Comparison of ENCODE assay signal across 16 cellular contexts in genomic region chr17:19414396-19415280, GRCh38. TPM values are rescaled to one million over a fixed set of nuclear protein-coding genes. Genes with fewer than 3 reads are reported as not detected.
A peak's percentile ranks its signal among the peaks of the same experiment; 100 is the strongest.
DNase-seq lines count a peak whose midpoint lies in the region; ATAC-seq, FAIRE-seq and TF ChIP-seq lines count a peak whose summit lies in the region.
"Had no signal": no experiment of that assay in that cellular context is flagged by ENCODE, and none has a peak within 500 bp of the region (broad histone marks: within the 10 kb centered on the region; RNA-seq: fewer than 3 reads in every experiment).

No MANE protein-coding gene starts in this region.

- H3K4me3 ChIP-seq in mesendoderm (ENCODE audit: low read length), result no peak overlapping the region
- H3K4me3 ChIP-seq in mammary epithelial cell (replicated peaks in 1 of 3; ENCODE audit: insufficient read depth in 1 of 3, low read depth in 2 of 3, low read length in 3 of 3), result no peak overlapping the region
- H3K4me3 ChIP-seq: BLaER1 treated with 17β-estradiol and CSF1 and Interleukin-3, amounts not matched to agents 10 nM and 100 nM had no signal

- DNase-seq in G401 (ENCODE audit: low spot score) (peak; percentile 55), HTR-8/SVneo (ENCODE audit: insufficient read length, low spot score) (no peak), mesendoderm (no peak), mammary epithelial cell (no peak), DMS114 treated with DMSO at 0.1 percent for 48 hours (lab: John Stamatoyannopoulos, UW; ENCODE audit: unreplicated experiment) (no peak), HT-29 (ENCODE audit: low spot score) (no peak)
- DNase-seq: 8988T; Calu3; CD4-positive, CD25-positive, alpha-beta regulatory T cell; DMS 273 treated with DMSO at 0.1 percent for 48 hours; DMS79 had no signal

- no peak overlapping the region for H4K8ac ChIP-seq in mesendoderm (ENCODE audit: low read depth, low read length)

- H3K4me1 ChIP-seq in mesendoderm (ENCODE audit: control insufficient read depth, low read depth, low read length) (peaks cover 3% of the 10 kb centered on the region), mammary epithelial cell (ENCODE audit: insufficient read depth, low read length) (peaks cover 7% of the 10 kb centered on the region)
- H3K4me1 ChIP-seq: BLaER1 treated with 17β-estradiol and CSF1 and Interleukin-3, amounts not matched to agents 10 nM and 100 nM had no signal

- no peak overlapping the region for H3K9ac ChIP-seq in mesendoderm (ENCODE audit: low read length)
- no peak overlapping the region for H3K9ac ChIP-seq in mammary epithelial cell (ENCODE audit: insufficient read depth, low read length)
- H3K9ac ChIP-seq: BLaER1 treated with 17β-estradiol and CSF1 and Interleukin-3, amounts not matched to agents 10 nM and 100 nM had no signal

- WGBS in mesendoderm (ENCODE audit: extremely low coverage, insufficient coverage, low lambda C conversion rate), result no CpG with 5 or more reads among the region's 28 CpGs
- 86% methylated on average over 13 of the region's 28 CpGs for WGBS in mammary epithelial cell (ENCODE audit: low coverage, missing lambda C conversion rate)

- H2BK120ac ChIP-seq in mesendoderm (ENCODE audit: low read depth, low read length), result no peak overlapping the region

- H3K27ac ChIP-seq in cingulate gyrus (ENCODE audit: low read depth, low read length), result peak overlapping the region; percentile 23
- no peak overlapping the region for H3K27ac ChIP-seq in mesendoderm (ENCODE audit: low read depth, low read length)
- H3K27ac ChIP-seq in mammary epithelial cell (ENCODE audit: insufficient read depth, low read depth, low read length), result no peak overlapping the region
- H3K27ac ChIP-seq: BLaER1 treated with 17β-estradiol and CSF1 and Interleukin-3, amounts not matched to agents 10 nM and 100 nM had no signal

- peak; percentile 48 for FAIRE-seq in HTR-8/SVneo (lab: Jason Lieb, UNC)
- FAIRE-seq: G401.6, GM12891 had no signal

- H3K27me3 ChIP-seq in mesendoderm (ENCODE audit: insufficient read depth, low read length, poor library complexity) (no peaks in the 10 kb centered on the region), mammary epithelial cell (ENCODE audit: insufficient read depth, low read length) (peaks cover 2% of the 10 kb centered on the region)
- H3K27me3 ChIP-seq: BLaER1 treated with 17β-estradiol and CSF1 and Interleukin-3, amounts not matched to agents 10 nM and 100 nM had no signal

- no TSS peak for BruUV-seq in mammary epithelial cell (replicated peaks; lab: Mats Ljungman, UMichigan)

- no peak overlapping the region for H2AK5ac ChIP-seq in mesendoderm (ENCODE audit: low read length)

- dilution Hi-C loops in mammary epithelial cell (cut with HindIII; ENCODE audit: low sequenced_read_pairs), result no loop called here

- H4K20me1 ChIP-seq in mammary epithelial cell (ENCODE audit: insufficient read depth, low read length), result no peaks in the 10 kb centered on the region

- no peaks in the 10 kb centered on the region for H3K36me3 ChIP-seq in mesendoderm (ENCODE audit: control insufficient read depth, insufficient read depth, low read length)
- no peaks in the 10 kb centered on the region for H3K36me3 ChIP-seq in mammary epithelial cell (ENCODE audit: insufficient read depth, low read length)
- H3K36me3 ChIP-seq: BLaER1 treated with 17β-estradiol and CSF1 and Interleukin-3, amounts not matched to agents 10 nM and 100 nM had no signal

- TF ChIP-seq CTCF in mammary epithelial cell (conservative IDR thresholded peaks at IDR 0.05 in 1 of 2, IDR thresholded peaks at IDR 0.05 in 1 of 2; ENCODE audit: extremely low read depth in 1 of 2, insufficient read depth in 1 of 2, low read depth in 1 of 2, low read length in 2 of 2), result no peak

- H3K9me3 ChIP-seq in mammary epithelial cell (replicated peaks; ENCODE audit: insufficient read depth, low read length), result no peaks in the 10 kb centered on the region
- H3K9me3 ChIP-seq: BLaER1 treated with 17β-estradiol and CSF1 and Interleukin-3, amounts not matched to agents 10 nM and 100 nM had no signal

- H3K23ac ChIP-seq in mesendoderm (ENCODE audit: low read length), result no peak overlapping the region

- in situ Hi-C loops in G401 (cut with HindIII; ENCODE audit: low sequenced_read_pairs), result no loop called here
- in situ Hi-C loops in mammary epithelial cell (cut with MboI; ENCODE audit: low sequenced_read_pairs in 2 of 2), result no loop called here

- H3K4ac ChIP-seq in mesendoderm (ENCODE audit: low read depth, low read length), result no peak overlapping the region

- intact Hi-C loops in mammary epithelial cell (cut with micrococcal nuclease), result no loop called here

- no peak overlapping the region for H2BK5ac ChIP-seq in mesendoderm (ENCODE audit: low read length)

- H2AFZ ChIP-seq in mammary epithelial cell (ENCODE audit: low read depth, low read length), result no peak overlapping the region

- no peak overlapping the region for H2BK15ac ChIP-seq in mesendoderm (replicated peaks; ENCODE audit: low read depth)

- CTCF ChIA-PET in mammary epithelial cell (lab: Charles Lee; ENCODE audit: low non-redundant PET), result no interaction called here

- no peak overlapping the region for H4K5ac ChIP-seq in mesendoderm (ENCODE audit: low read length)

- H3K4me2 ChIP-seq in mesendoderm (ENCODE audit: low read length), result no peak overlapping the region
- no peak overlapping the region for H3K4me2 ChIP-seq in mammary epithelial cell (ENCODE audit: insufficient read depth, low read depth, low read length)
- H3K4me2 ChIP-seq: BLaER1 treated with 17β-estradiol and CSF1 and Interleukin-3, amounts not matched to agents 10 nM and 100 nM had no signal

- H3K56ac ChIP-seq in mesendoderm (ENCODE audit: low read length), result peak overlapping the region; percentile 68

- ATAC-seq in HG02870 (IDR thresholded peaks at IDR 0.05; ENCODE audit: unreplicated experiment), result no peak

- H3K18ac ChIP-seq in mesendoderm (ENCODE audit: low read length), result no peak overlapping the region

- H3K79me1 ChIP-seq in mesendoderm (ENCODE audit: low read length), result no peaks in the 10 kb centered on the region

- no peaks in the 10 kb centered on the region for H3K79me2 ChIP-seq in mesendoderm (ENCODE audit: control insufficient read depth, insufficient read depth, low read length)
- H3K79me2 ChIP-seq in mammary epithelial cell (ENCODE audit: insufficient read depth, low read length), result no peaks in the 10 kb centered on the region

RNA-seq across cellular contexts. Expression of gene RNF112, which starts 3.6 kb away (rescaled TPM):
- 0.18 TPM in 1 of 2 replicates, not detected in the other for total RNA-seq in G401 (2014; rRNA removed; shearing (Covaris generic))
- polyA plus RNA-seq in mesendoderm (2013, experiment 1 of 2), result 1.5 TPM
- polyA plus RNA-seq in mesendoderm (2013, experiment 2 of 2), result 1.2 TPM
- total RNA-seq in mammary epithelial cell, result not detected
- polyA plus RNA-seq in mammary epithelial cell, result not detected
- not detected for polyA minus RNA-seq in mammary epithelial cell
- not detected in 2 replicates for total RNA-seq in HT-29 (2014; rRNA removed; shearing (Covaris generic))
- polyA plus RNA-seq: CD4-positive, CD25-positive, alpha-beta regulatory T cell had no signal

RNA-seq across cellular contexts. Expression of gene MFAP4, which starts 27.6 kb away (rescaled TPM):
- 0.31 TPM in 1 of 2 replicates, not detected in the other for total RNA-seq in G401 (2014; rRNA removed; shearing (Covaris generic))
- 93.5 TPM for polyA plus RNA-seq in mesendoderm (2013, experiment 1 of 2)
- polyA plus RNA-seq in mesendoderm (2013, experiment 2 of 2), result 84.3 TPM
- under 1 TPM in 1 of 2 donors, not detected in 1; 0.33 TPM for total RNA-seq in mammary epithelial cell
- not detected for polyA plus RNA-seq in mammary epithelial cell
- not detected for polyA minus RNA-seq in mammary epithelial cell
- total RNA-seq in HT-29 (2014; rRNA removed; shearing (Covaris generic)), result not detected in 2 replicates
- total RNA-seq: Calu3; CD4-positive, CD25-positive, alpha-beta regulatory T cell had no signal
- polyA plus RNA-seq: CD4-positive, CD25-positive, alpha-beta regulatory T cell had no signal

RNA-seq across cellular contexts. Expression of gene MAPK7, which starts 36.3 kb away (rescaled TPM):
- total RNA-seq in G401 (2014; rRNA removed; shearing (Covaris generic)), result 1.2 and 5.1 TPM in 2 replicates
- 51.0 TPM for polyA plus RNA-seq in mesendoderm (2013, experiment 1 of 2)
- polyA plus RNA-seq in mesendoderm (2013, experiment 2 of 2), result 48.4 TPM
- total RNA-seq in mammary epithelial cell, result 10 to 100 TPM; 19.1 to 21.5 TPM
- polyA plus RNA-seq in mammary epithelial cell, result 11.2 TPM
- 31.2 TPM for polyA minus RNA-seq in mammary epithelial cell
- 5.6 and 6.4 TPM in 2 replicates for total RNA-seq in HT-29 (2014; rRNA removed; shearing (Covaris generic))

RNA-seq across cellular contexts. Expression of gene B9D1, which starts 52.1 kb away (rescaled TPM):
- 50.5 and 94.6 TPM in 2 replicates for total RNA-seq in G401 (2014; rRNA removed; shearing (Covaris generic))
- 30.4 TPM for polyA plus RNA-seq in mesendoderm (2013, experiment 1 of 2)
- 29.6 TPM for polyA plus RNA-seq in mesendoderm (2013, experiment 2 of 2)
- 10 to 100 TPM; 21.2 to 23.2 TPM for total RNA-seq in mammary epithelial cell
- 39.0 TPM for polyA plus RNA-seq in mammary epithelial cell
- 25.0 TPM for polyA minus RNA-seq in mammary epithelial cell
- 28.1 and 29.3 TPM in 2 replicates for total RNA-seq in HT-29 (2014; rRNA removed; shearing (Covaris generic))
